Comparison of ENCODE assay signal across 1 cellular context in the genomic region with DNA sequence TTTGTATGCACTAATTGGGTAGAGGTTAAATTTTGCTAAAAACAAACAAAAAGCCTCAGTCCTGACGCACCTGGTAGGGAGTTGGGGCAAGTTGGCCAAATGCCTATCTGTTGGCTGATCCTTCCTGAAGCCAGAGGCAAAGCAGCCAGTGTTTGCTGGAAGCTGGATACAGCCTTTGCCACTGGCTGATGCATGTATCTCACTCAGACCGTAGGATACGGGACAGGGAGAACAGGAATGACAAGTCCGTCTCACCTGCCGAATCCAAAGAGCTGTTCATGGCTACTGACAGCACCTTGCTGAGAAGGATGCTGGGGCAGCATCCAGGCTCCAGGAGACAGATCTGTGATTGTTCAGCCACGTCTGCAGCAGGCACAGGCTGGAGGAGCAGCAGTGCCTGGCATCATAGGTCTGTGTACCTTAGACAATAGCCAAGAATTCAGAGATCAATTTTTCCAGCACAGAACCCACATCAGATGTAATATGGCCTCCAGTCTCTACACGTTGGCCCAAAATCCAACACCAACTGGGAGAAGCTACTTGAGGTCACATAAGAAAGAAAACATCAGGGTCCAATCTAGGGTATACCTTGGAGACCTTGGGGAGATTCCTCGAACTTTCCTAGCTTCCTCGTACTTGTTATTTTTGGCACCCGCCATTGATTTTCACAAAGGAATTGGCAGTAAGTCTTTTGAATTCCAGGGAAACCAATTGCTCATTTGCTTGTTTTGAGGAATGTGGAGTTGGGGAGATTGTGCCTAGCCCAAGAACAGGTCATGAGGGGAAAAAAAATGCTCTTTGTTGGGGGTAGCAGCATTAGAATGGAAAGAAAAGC.
TF ChIP-seq lines count a peak whose summit lies in the region.

No MANE protein-coding gene starts in this region.

TF ChIP-seq in K562, 482 proteins besides CTCF, POLR2A, EP300 and RAD21:
- TF ChIP-seq NR2F6 (CRISPR knock-in tag; IDR thresholded peaks at IDR 0.05) (no peak), MAFF (IDR thresholded peaks at IDR 0.05; ENCODE audit: low read length) (no peak), PRPF4 (IDR thresholded peaks at IDR 0.05; ENCODE audit: insufficient read depth, low read depth, low read length, poor library complexity, severe bottlenecking) (no peak), ZNF586 (CRISPR knock-in tag; conservative IDR thresholded peaks at IDR 0.05) (no peak), BCLAF1 (IDR thresholded peaks at IDR 0.05; ENCODE audit: borderline replicate concordance in 1 of 2, control insufficient read depth in 1 of 2, low read depth in 2 of 2, low read length in 1 of 2) (no peak), ZNF232 (CRISPR knock-in tag; IDR thresholded peaks at IDR 0.05) (no peak), HMGN3 (IDR thresholded peaks at IDR 0.05; ENCODE audit: borderline replicate concordance, extremely low read depth, insufficient read length, low read depth, low read length) (no peak), TAF1 (IDR thresholded peaks at IDR 0.05; ENCODE audit: control insufficient read depth, extremely low read depth, insufficient read depth, low read length, severe bottlenecking) (no peak), CHCHD3 (CRISPR knock-in tag; IDR thresholded peaks at IDR 0.05) (no peak), SOX6 (IDR thresholded peaks at IDR 0.05) (no peak), ZNF609 (CRISPR knock-in tag; IDR thresholded peaks at IDR 0.05; ENCODE audit: borderline replicate concordance) (no peak), ELF1 (tag; IDR thresholded peaks at IDR 0.05) (no peak), CBX8 (IDR thresholded peaks at IDR 0.05; ENCODE audit: borderline replicate concordance, extremely low read depth, low read depth, low read length, poor library complexity, severe bottlenecking) (no peak), ZNF507 (tag; conservative IDR thresholded peaks at IDR 0.05) (no peak), TCF3 (CRISPR knock-in tag; IDR thresholded peaks at IDR 0.05) (no peak), EP400 (IDR thresholded peaks at IDR 0.05) (no peak), ZNF76 (CRISPR knock-in tag; IDR thresholded peaks at IDR 0.05; ENCODE audit: borderline replicate concordance) (no peak), ZFX (CRISPR knock-in tag; IDR thresholded peaks at IDR 0.05) (no peak)
- TF ChIP-seq, protein P1, sequence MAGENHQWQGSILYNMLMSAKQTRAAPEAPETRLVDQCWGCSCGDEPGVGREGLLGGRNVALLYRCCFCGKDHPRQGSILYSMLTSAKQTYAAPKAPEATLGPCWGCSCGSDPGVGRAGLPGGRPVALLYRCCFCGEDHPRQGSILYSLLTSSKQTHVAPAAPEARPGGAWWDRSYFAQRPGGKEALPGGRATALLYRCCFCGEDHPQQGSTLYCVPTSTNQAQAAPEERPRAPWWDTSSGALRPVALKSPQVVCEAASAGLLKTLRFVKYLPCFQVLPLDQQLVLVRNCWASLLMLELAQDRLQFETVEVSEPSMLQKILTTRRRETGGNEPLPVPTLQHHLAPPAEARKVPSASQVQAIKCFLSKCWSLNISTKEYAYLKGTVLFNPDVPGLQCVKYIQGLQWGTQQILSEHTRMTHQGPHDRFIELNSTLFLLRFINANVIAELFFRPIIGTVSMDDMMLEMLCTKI (IDR thresholded peaks at IDR 0.05; ENCODE audit: partially characterized antibody) = no peak
